Comparison of ENCODE assay signal across 9 cellular contexts in genomic region chr17:55731586-55732250, GRCh38. TPM values are rescaled to one million over a fixed set of nuclear protein-coding genes. Genes with fewer than 3 reads are reported as not detected.
DNase-seq lines count a peak whose midpoint lies in the region; ATAC-seq and TF ChIP-seq lines count a peak whose summit lies in the region.
"Had no signal": no experiment of that assay in that cellular context is flagged by ENCODE, and none has a peak within 500 bp of the region (broad histone marks: within the 10 kb centered on the region; RNA-seq: fewer than 3 reads in every experiment).

No MANE protein-coding gene starts in this region.

- H3K9me3 Mint-ChIP-seq in activated naive CD8-positive, alpha-beta T cell treated with anti-CD3 and anti-CD28 coated beads, Interleukin-2, amount 50 U/mL, for 24 hours, result no peaks in the 10 kb centered on the region

- H3K27ac ChIP-seq in A673 (ENCODE audit: low read depth, low read length, poor library complexity, severe bottlenecking) (peak overlapping the region; percentile 47), heart left ventricle (peak overlapping the region; percentile 68 to 93 (median 84)), osteoblast (ENCODE audit: low read depth, low read length) (no peak overlapping the region)

- H3K4me2 ChIP-seq in osteoblast (ENCODE audit: insufficient read depth, low read length), result peak overlapping the region; percentile 67

- DNase-seq in A673 (ENCODE audit: low spot score) (peak; percentile 80), heart left ventricle (peak; percentile 71 to 85 (median 79)), osteoblast (ENCODE audit: insufficient read length, low spot score, missing footprints) (no peak), NOMO-1 (lab: John Stamatoyannopoulos, UW; ENCODE audit: unreplicated experiment in 2 of 2) (no peak), GM13976 (ENCODE audit: low spot score) (no peak)
- no peak for DNase-seq in activated naive CD8-positive, alpha-beta T cell treated with anti-CD3 and anti-CD28 coated beads, Interleukin-2, amount 50 U/mL, for 24 hours
- DNase-seq: NCI-H1436 had no signal

- peaks cover 24% of the 10 kb centered on the region for H3K27me3 Mint-ChIP-seq in activated naive CD8-positive, alpha-beta T cell treated with anti-CD3 and anti-CD28 coated beads, Interleukin-2, amount 50 U/mL, for 24 hours

- H3K4me3 ChIP-seq in A673 (ENCODE audit: low read depth, low read length, poor library complexity, severe bottlenecking) (peak overlapping the region; percentile 14), heart left ventricle (peak overlapping the region in 11 of 12 donors; percentile 9 to 48 (median 40)), osteoblast (ENCODE audit: insufficient read depth, low read length) (peak overlapping the region; percentile 29)

- POLR2A ChIA-PET in A673 (lab: Charles Lee; ENCODE audit: low non-redundant PET), result no interaction called here

- no peaks in the 10 kb centered on the region for H3K36me3 ChIP-seq in A673 (ENCODE audit: insufficient read depth, low read length, poor library complexity, severe bottlenecking)
- H3K36me3 ChIP-seq in heart left ventricle, result no peaks in the 10 kb centered on the region
- no peaks in the 10 kb centered on the region for H3K36me3 ChIP-seq in osteoblast (ENCODE audit: insufficient read depth, low read length)

- peak overlapping the region; percentile 84 for H2AFZ ChIP-seq in osteoblast (ENCODE audit: low read length)

- H3K27me3 ChIP-seq in A673 (replicated peaks; ENCODE audit: insufficient read depth, low read depth, low read length, poor library complexity) (no peaks in the 10 kb centered on the region), heart left ventricle (no peaks in the 10 kb centered on the region), osteoblast (ENCODE audit: insufficient read depth, low read length) (no peaks in the 10 kb centered on the region)

- H3K4me1 ChIP-seq in A673 (ENCODE audit: insufficient read depth, low read length, poor library complexity, severe bottlenecking), result peaks cover 80% of the 10 kb centered on the region
- peaks cover 0 to 40% (median 25%) of the 10 kb centered on the region in 12 donors for H3K4me1 ChIP-seq in heart left ventricle
- H3K4me1 ChIP-seq in osteoblast (ENCODE audit: insufficient read depth, low read length), result peaks cover 56% of the 10 kb centered on the region

- H3K27ac Mint-ChIP-seq in activated naive CD8-positive, alpha-beta T cell treated with anti-CD3 and anti-CD28 coated beads, Interleukin-2, amount 50 U/mL, for 24 hours, result peak overlapping the region; percentile 45

- no peak overlapping the region for H3K4me3 Mint-ChIP-seq in activated naive CD8-positive, alpha-beta T cell treated with anti-CD3 and anti-CD28 coated beads, Interleukin-2, amount 50 U/mL, for 24 hours

- in situ Hi-C loops in GM13976 (cut with MboI; ENCODE audit: low sequenced_read_pairs, unreplicated experiment), result no loop called here

- H3K79me2 ChIP-seq in osteoblast (ENCODE audit: insufficient read depth, low read length), result no peaks in the 10 kb centered on the region

- peaks cover 52% of the 10 kb centered on the region for H3K4me1 Mint-ChIP-seq in activated naive CD8-positive, alpha-beta T cell treated with anti-CD3 and anti-CD28 coated beads, Interleukin-2, amount 50 U/mL, for 24 hours

- no peaks in the 10 kb centered on the region for H3K36me3 Mint-ChIP-seq in activated naive CD8-positive, alpha-beta T cell treated with anti-CD3 and anti-CD28 coated beads, Interleukin-2, amount 50 U/mL, for 24 hours (ENCODE audit: low read depth)

- H4K20me1 ChIP-seq in osteoblast (ENCODE audit: insufficient read depth, low read length), result no peaks in the 10 kb centered on the region

- WGBS in heart left ventricle, 4 donors, result 10 to 22% (median 12%) methylated on average over 10 of the region's 10 CpGs

- CTCF ChIA-PET in A673 (lab: Charles Lee), result interaction anchor here (1.1 kb wide), 1 partner anchor 14 kb away, joined by 3 read pairs; no protein-coding TSS in a partner anchor

- no TSS peak for BruUV-seq in A673 (replicated peaks; lab: Mats Ljungman, UMichigan)

- TF ChIP-seq POLR2A in heart left ventricle (IDR thresholded peaks at IDR 0.05), result peak in 1 of 2 donors; percentile 10

- TF ChIP-seq CTCF in A673 (conservative IDR thresholded peaks at IDR 0.05; ENCODE audit: low read depth, low read length) (no peak), heart left ventricle (IDR thresholded peaks at IDR 0.05) (no peak), osteoblast (IDR thresholded peaks at IDR 0.05; ENCODE audit: extremely low read depth, low read depth, low read length) (no peak), GM13976 (IDR thresholded peaks at IDR 0.05; ENCODE audit: borderline replicate concordance, control extremely low read depth, extremely low read depth, insufficient read depth, missing control alignments) (no peak)

- intact Hi-C loops in A673 (cut with micrococcal nuclease; ENCODE audit: unreplicated experiment) (no loop called here), heart left ventricle (cut with DNase I) (loop anchor here in 2 of 10 donors (2.0 kb wide), 1 partner anchor 19 kb away; the partner anchor contains the start of gene PCTP (in 2 of the 2))

- no peaks in the 10 kb centered on the region for H3K9me3 ChIP-seq in A673 (ENCODE audit: low read depth, low read length, poor library complexity, severe bottlenecking)
- no peaks in the 10 kb centered on the region for H3K9me3 ChIP-seq in heart left ventricle
- no peaks in the 10 kb centered on the region for H3K9me3 ChIP-seq in osteoblast (ENCODE audit: low read depth, low read length)

- peak; percentile 60 for ATAC-seq in activated naive CD8-positive, alpha-beta T cell treated with anti-CD3 and anti-CD28 coated beads, Interleukin-2, amount 50 U/mL, for 24 hours
- peak; percentile 79 to 90 (median 88) for ATAC-seq in heart left ventricle
- ATAC-seq in HG02981 (IDR thresholded peaks at IDR 0.05; ENCODE audit: unreplicated experiment), result no peak
- no peak for ATAC-seq in GM18861 (IDR thresholded peaks at IDR 0.05; ENCODE audit: unreplicated experiment)

RNA-seq across cellular contexts. Expression of gene TMEM100, which starts 9.1 kb away (rescaled TPM):
- total RNA-seq in A673 (2021), result 7.9 and 9.3 TPM in 2 replicates
- total RNA-seq in heart left ventricle, result 1 to 10 TPM; 2.3 to 9.3 (median 6.0) TPM
- polyA plus RNA-seq in heart left ventricle, result 1 to 10 TPM; 4.1 to 5.3 TPM
- 0.36 and 0.59 TPM in 2 replicates for total RNA-seq in osteoblast

RNA-seq across cellular contexts. Expression of gene PCTP, which starts 19.1 kb away (rescaled TPM):
- 6.4 and 9.8 TPM in 2 replicates for total RNA-seq in A673 (2021)
- 10 to 100 TPM; 14.8 to 22.6 (median 18.6) TPM for total RNA-seq in heart left ventricle
- polyA plus RNA-seq in heart left ventricle, result 10 to 100 TPM; 11.8 to 21.1 TPM
- total RNA-seq in osteoblast, result 9.4 and 9.8 TPM in 2 replicates

Comparison
In these comparisons a context has a peak if more than half of its experiments do, and no peak if none do; other contexts are left out.
1. DNase-seq: peak in A673 (single experiment) and heart left ventricle (5 of 5); none in activated naive CD8-positive, alpha-beta T cell treated with anti-CD3 and anti-CD28 coated beads, Interleukin-2, amount 50 U/mL, for 24 hours (single experiment), osteoblast (single experiment), NOMO-1 (0 of 2) and GM13976 (single experiment).
2. ATAC-seq: peak in activated naive CD8-positive, alpha-beta T cell treated with anti-CD3 and anti-CD28 coated beads, Interleukin-2, amount 50 U/mL, for 24 hours (single experiment) and heart left ventricle (4 of 4); none in HG02981 (single experiment) and GM18861 (single experiment).
3. Peak in every context shown above with its lines, with median percentiles within 50 percentile points of each other: H3K4me3 ChIP-seq.